In genomic region chr4:128835498-128836222, GRCh38 we compare ENCODE assay signal across 14 cellular contexts. TPM values are rescaled to one million over a fixed set of nuclear protein-coding genes. Genes with fewer than 3 reads are reported as not detected.
DNase-seq lines count a peak whose midpoint lies in the region; FAIRE-seq and TF ChIP-seq lines count a peak whose summit lies in the region.
"Had no signal": no experiment of that assay in that cellular context is flagged by ENCODE, and none has a peak within 500 bp of the region (broad histone marks: within the 10 kb centered on the region; RNA-seq: fewer than 3 reads in every experiment).

No MANE protein-coding gene starts in this region.

- TF ChIP-seq CTCF in adrenal gland (IDR thresholded peaks at IDR 0.05): no peak
- TF ChIP-seq CTCF in fibroblast of mammary gland (conservative IDR thresholded peaks at IDR 0.05; ENCODE audit: control insufficient read depth, insufficient read depth, low read depth, low read length): no peak

- peaks cover 25% of the 10 kb centered on the region for H3K4me1 Mint-ChIP-seq in activated T-helper 2 cell treated with anti-CD3 and anti-CD28 coated beads, Interferon-gamma antibody, Interleukin-2, Interleukin-4, amounts not matched to agents 10 μg/mL and 5 μg/mL and 100 μg/mL, durations not matched to agents 14 hours and 24 hours and 36 hours (ENCODE audit: low read depth)

- H3K4me3 ChIP-seq in adrenal gland: no peak overlapping the region
- H3K4me3 ChIP-seq in fibroblast of mammary gland (ENCODE audit: control insufficient read depth, low read depth, low read length): no peak overlapping the region
- H3K4me3 ChIP-seq in subcutaneous abdominal adipose tissue (ENCODE audit: low read depth in 1 of 5, low read length in 5 of 5): peak overlapping the region in 2 of 5 donors; percentile 30 to 37
- H3K4me3 ChIP-seq: SJCRH30 had no signal

- no peak for FAIRE-seq in GM12891 (lab: Jason Lieb, UNC)
- FAIRE-seq: TTC549 had no signal

- H3K36me3 ChIP-seq in adrenal gland (replicated peaks in 1 of 2) (peaks cover 0 to 17% of the 10 kb centered on the region in 2 donors), subcutaneous abdominal adipose tissue (ENCODE audit: control insufficient read depth in 5 of 5, insufficient read depth in 5 of 5, low read length in 5 of 5) (peaks cover 0 to 23% (median 16%) of the 10 kb centered on the region in 5 donors)

- WGBS in adrenal gland, 4 donors: 48 to 73% (median 56%) methylated on average over 5 to 8 of the region's 8 CpGs

- H3K9me3 Mint-ChIP-seq in activated T-helper 2 cell treated with anti-CD3 and anti-CD28 coated beads, Interferon-gamma antibody, Interleukin-2, Interleukin-4, amounts not matched to agents 10 μg/mL and 5 μg/mL and 100 μg/mL, durations not matched to agents 14 hours and 24 hours and 36 hours: no peaks in the 10 kb centered on the region
- H3K9me3 Mint-ChIP-seq: CD8-positive, alpha-beta T cell; memory B cell had no signal

- H3K27me3 ChIP-seq in adrenal gland (no peaks in the 10 kb centered on the region), subcutaneous abdominal adipose tissue (ENCODE audit: control insufficient read depth in 5 of 5, insufficient read depth in 4 of 5, low read length in 5 of 5) (no peaks in the 10 kb centered on the region)
- H3K27me3 ChIP-seq: SJCRH30 had no signal

- DNase-seq in adrenal gland: peak; percentile 69 to 93 (median 84)
- DNase-seq in fibroblast of mammary gland (ENCODE audit: low read depth): peak; percentile 28
- DNase-seq in mucosa of gallbladder (ENCODE audit: low spot score): peak; percentile 45
- DNase-seq in GM12891 (ENCODE audit: insufficient read length, low spot score): no peak
- no peak for DNase-seq in activated T-helper 2 cell treated with anti-CD3 and anti-CD28 coated beads, Interferon-gamma antibody, Interleukin-2, Interleukin-4, amounts not matched to agents 10 μg/mL and 5 μg/mL and 100 μg/mL, durations not matched to agents 14 hours and 24 hours and 36 hours (ENCODE audit: low spot score)
- DNase-seq in AG20443 (ENCODE audit: low spot score): no peak
- no peak for DNase-seq in stimulated activated CD4-positive, alpha-beta T cell treated with anti-CD3 and anti-CD28 coated beads, Interleukin-2, amount 100 ng/mL, for 24 hours
- DNase-seq: CD8-positive, alpha-beta T cell; effector CD8-positive, alpha-beta T cell; NCI-H2081 had no signal

- no peak overlapping the region for H3K4me3 Mint-ChIP-seq in activated T-helper 2 cell treated with anti-CD3 and anti-CD28 coated beads, Interferon-gamma antibody, Interleukin-2, Interleukin-4, amounts not matched to agents 10 μg/mL and 5 μg/mL and 100 μg/mL, durations not matched to agents 14 hours and 24 hours and 36 hours (ENCODE audit: low read depth)
- H3K4me3 Mint-ChIP-seq: CD8-positive, alpha-beta T cell; memory B cell had no signal

- peaks cover 47% of the 10 kb centered on the region for H3K36me3 Mint-ChIP-seq in activated T-helper 2 cell treated with anti-CD3 and anti-CD28 coated beads, Interferon-gamma antibody, Interleukin-2, Interleukin-4, amounts not matched to agents 10 μg/mL and 5 μg/mL and 100 μg/mL, durations not matched to agents 14 hours and 24 hours and 36 hours (ENCODE audit: low read depth)

- no peak overlapping the region for H3K9ac ChIP-seq in subcutaneous abdominal adipose tissue (ENCODE audit: low read length in 5 of 5)

- no peaks in the 10 kb centered on the region for H3K9me3 ChIP-seq in adrenal gland (replicated peaks in 1 of 3)
- no peaks in the 10 kb centered on the region for H3K9me3 ChIP-seq in subcutaneous abdominal adipose tissue (ENCODE audit: control insufficient read depth in 5 of 5, low read length in 5 of 5)
- H3K9me3 ChIP-seq: SJCRH30 had no signal

- H3K27ac Mint-ChIP-seq in activated T-helper 2 cell treated with anti-CD3 and anti-CD28 coated beads, Interferon-gamma antibody, Interleukin-2, Interleukin-4, amounts not matched to agents 10 μg/mL and 5 μg/mL and 100 μg/mL, durations not matched to agents 14 hours and 24 hours and 36 hours: no peak overlapping the region

- intact Hi-C loops in adrenal gland (cut with DNase I): no loop called here
- intact Hi-C loops in activated T-helper 2 cell treated with anti-CD3 and anti-CD28 coated beads, Interferon-gamma antibody, Interleukin-2, Interleukin-4, amounts not matched to agents 10 μg/mL and 5 μg/mL and 100 μg/mL, durations not matched to agents 14 hours and 24 hours and 36 hours (cut with micrococcal nuclease): no loop called here

- H3K27ac ChIP-seq in adrenal gland: peak overlapping the region; percentile 2 to 80 (median 66)
- H3K27ac ChIP-seq in subcutaneous abdominal adipose tissue (ENCODE audit: low read depth, low read length): peak overlapping the region; percentile 62
- H3K27ac ChIP-seq: SJCRH30 had no signal

- no peaks in the 10 kb centered on the region for H3K27me3 Mint-ChIP-seq in activated T-helper 2 cell treated with anti-CD3 and anti-CD28 coated beads, Interferon-gamma antibody, Interleukin-2, Interleukin-4, amounts not matched to agents 10 μg/mL and 5 μg/mL and 100 μg/mL, durations not matched to agents 14 hours and 24 hours and 36 hours (ENCODE audit: low read depth)
- H3K27me3 Mint-ChIP-seq: memory B cell had no signal

- H3K4me1 ChIP-seq in adrenal gland (replicated peaks in 1 of 2) (peaks cover 47 to 68% of the 10 kb centered on the region in 2 donors), subcutaneous abdominal adipose tissue (ENCODE audit: control insufficient read depth in 5 of 5, insufficient read depth in 5 of 5, low read length in 5 of 5) (peaks cover 9 to 57% (median 30%) of the 10 kb centered on the region in 5 donors)

- TF ChIP-seq POLR2A in adrenal gland (IDR thresholded peaks at IDR 0.05) (no peak), GM12891 (IDR thresholded peaks at IDR 0.05; ENCODE audit: low read depth, low read length) (no peak)

TF ChIP-seq in GM12891, 5 proteins besides CTCF, POLR2A, EP300 and RAD21:
- TF ChIP-seq POLR2AphosphoS5 (IDR thresholded peaks at IDR 0.05; ENCODE audit: low read depth, low read length) (no peak), TAF1 (IDR thresholded peaks at IDR 0.05; ENCODE audit: low read depth, low read length) (no peak), POU2F2 (IDR thresholded peaks at IDR 0.05; ENCODE audit: low read depth, low read length) (no peak), SPI1 (IDR thresholded peaks at IDR 0.05; ENCODE audit: low read depth, low read length) (no peak), PAX5 (IDR thresholded peaks at IDR 0.05; ENCODE audit: insufficient read depth, low read length, severe bottlenecking) (no peak)
TF ChIP-seq in GM12891: peak in this region for 0.

RNA-seq across cellular contexts. Expression of gene JADE1, which starts 26.2 kb away (rescaled TPM):
- 10 to 100 TPM; 25.9 to 66.7 (median 40.2) TPM for total RNA-seq in adrenal gland
- 10 to 100 TPM; 18.4 to 31.1 (median 30.8) TPM for polyA plus RNA-seq in adrenal gland
- 49.8 TPM for total RNA-seq in mucosa of gallbladder
- 10.7 TPM for polyA plus RNA-seq in GM12891 (2012; ENCODE audit: low read depth, missing spikeins)
- 33.6 and 37.8 TPM in 2 replicates for total RNA-seq in activated T-helper 2 cell treated with anti-CD3 and anti-CD28 coated beads, Interferon-gamma antibody, Interleukin-2, Interleukin-4, amounts not matched to agents 10 μg/mL and 5 μg/mL and 100 μg/mL, durations not matched to agents 14 hours and 24 hours and 36 hours

Comparison
In these comparisons a context has a peak if more than half of its experiments do, and no peak if none do; other contexts are left out.
1. DNase-seq: peak in adrenal gland (7 of 7), fibroblast of mammary gland (single experiment) and mucosa of gallbladder (single experiment); none in GM12891 (single experiment), activated T-helper 2 cell treated with anti-CD3 and anti-CD28 coated beads, Interferon-gamma antibody, Interleukin-2, Interleukin-4, amounts not matched to agents 10 μg/mL and 5 μg/mL and 100 μg/mL, durations not matched to agents 14 hours and 24 hours and 36 hours (single experiment), AG20443 (single experiment) and stimulated activated CD4-positive, alpha-beta T cell treated with anti-CD3 and anti-CD28 coated beads, Interleukin-2, amount 100 ng/mL, for 24 hours (0 of 2).